In the genomic region with DNA sequence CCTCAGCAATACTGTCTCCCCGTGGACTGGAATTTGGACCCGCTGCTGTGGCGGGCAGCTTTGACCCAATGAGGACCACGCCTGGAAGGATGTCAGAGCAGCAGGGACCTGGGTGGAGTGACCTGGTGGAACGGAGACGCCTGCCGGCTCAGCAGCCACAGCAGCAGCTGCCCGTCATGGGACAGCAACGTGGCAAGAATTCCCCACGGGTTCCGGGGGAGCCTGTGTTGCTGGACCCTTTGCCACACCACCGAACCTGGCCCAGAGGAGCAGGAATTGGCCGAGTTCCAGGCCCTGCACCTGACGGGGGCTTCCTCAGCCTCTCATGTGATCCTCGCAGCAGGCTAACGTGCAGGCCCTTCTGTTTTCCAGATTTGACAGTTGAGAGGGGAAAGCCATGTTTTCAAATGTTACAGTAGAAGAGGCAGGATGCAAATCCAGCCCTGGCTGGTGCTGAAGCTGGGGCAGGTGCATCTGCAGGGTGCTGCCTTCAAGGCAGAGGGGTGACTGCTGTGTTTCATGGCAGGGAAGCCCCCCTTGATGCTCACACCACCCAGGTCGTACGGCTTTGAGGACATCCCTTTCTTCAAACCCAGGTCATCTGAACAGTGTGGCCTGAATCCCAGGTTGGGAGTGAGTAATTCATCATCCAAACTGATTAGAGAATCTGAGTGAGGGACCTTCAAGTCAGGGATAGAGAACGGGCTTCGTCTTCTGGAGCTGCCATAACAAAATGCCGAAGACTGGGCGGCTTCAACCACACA, we compare ENCODE assay signal across 23 cellular contexts.
DNase-seq lines count a peak whose midpoint lies in the region; ATAC-seq and TF ChIP-seq lines count a peak whose summit lies in the region.
"Had no signal": no experiment of that assay in that cellular context is flagged by ENCODE, and none has a peak within 500 bp of the region (broad histone marks: within the 10 kb centered on the region; RNA-seq: fewer than 3 reads in every experiment).

No MANE protein-coding gene starts in this region.

- H3K9me3 ChIP-seq in right atrium auricular region (no peaks in the 10 kb centered on the region), vagina (no peaks in the 10 kb centered on the region)

- peaks cover 0 to 31% of the 10 kb centered on the region in 2 donors for H3K4me1 ChIP-seq in right atrium auricular region
- H3K4me1 ChIP-seq in vagina: peaks cover 46% of the 10 kb centered on the region

- intact Hi-C loops in Right ventricle myocardium inferior (cut with DNase I) (no loop called here), vagina (cut with DNase I) (no loop called here)

- H3K4me1 Mint-ChIP-seq in brain: peaks cover 61% of the 10 kb centered on the region
- H3K4me1 Mint-ChIP-seq: CD8-positive, alpha-beta memory T cell had no signal

- no peak for TF ChIP-seq POLR2A in vagina (IDR thresholded peaks at IDR 0.05)

- peaks cover 0 to 5% (median 0%) of the 10 kb centered on the region in 5 experiments for H3K9me3 Mint-ChIP-seq in brain
- H3K9me3 Mint-ChIP-seq: CD8-positive, alpha-beta memory T cell had no signal

- TF ChIP-seq CTCF in right atrium auricular region (IDR thresholded peaks at IDR 0.05): no peak
- no peak for TF ChIP-seq CTCF in brain (conservative IDR thresholded peaks at IDR 0.05)
- TF ChIP-seq CTCF in vagina (IDR thresholded peaks at IDR 0.05): no peak

- no peaks in the 10 kb centered on the region for H3K36me3 Mint-ChIP-seq in brain
- H3K36me3 Mint-ChIP-seq: CD8-positive, alpha-beta memory T cell had no signal

- DNase-seq in Right ventricle myocardium inferior (ENCODE audit: missing footprints) (peak; percentile 46), right atrium auricular region (ENCODE audit: low spot score) (no peak), mesenteric fat pad (ENCODE audit: low spot score) (peak; percentile 74), vagina (ENCODE audit: extremely low spot score in 2 of 2) (peak; percentile 77 to 84), hippocampal formation (lab: John Stamatoyannopoulos, UW) (no peak)
- DNase-seq: 8988T; Calu3; CD8-positive, alpha-beta memory T cell; DMS153; GOT3; HCEC 1CT; KG1; NCI-H1092 treated with DMSO at 0.1 percent for 48 hours; NCI-H146; NCI-H2029; NCI-H2227 treated with DMSO at 0.1 percent for 48 hours; NCI-H510A; SIG-M5 had no signal

- H3K27me3 ChIP-seq in right atrium auricular region (no peaks in the 10 kb centered on the region), vagina (no peaks in the 10 kb centered on the region)

- H3K4me3 Mint-ChIP-seq in brain: no peak overlapping the region
- H3K4me3 Mint-ChIP-seq: CD8-positive, alpha-beta memory T cell had no signal

- ATAC-seq in Right ventricle myocardium inferior: no peak
- no peak for ATAC-seq in HG02588 (IDR thresholded peaks at IDR 0.05; ENCODE audit: unreplicated experiment)
- no peak for ATAC-seq in HG02970 (IDR thresholded peaks at IDR 0.05; ENCODE audit: low FRiP score, unreplicated experiment)

- H3K27me3 Mint-ChIP-seq in brain: peaks cover 4% of the 10 kb centered on the region

- peak overlapping the region in 4 of 5 experiments; percentile 41 to 94 (median 60) for H3K27ac Mint-ChIP-seq in brain

- H3K4me3 ChIP-seq in right atrium auricular region: no peak overlapping the region
- no peak overlapping the region for H3K4me3 ChIP-seq in vagina

- H3K36me3 ChIP-seq in right atrium auricular region (no peaks in the 10 kb centered on the region), vagina (no peaks in the 10 kb centered on the region)

- H3K27ac ChIP-seq in right atrium auricular region (no peak overlapping the region), vagina (peak overlapping the region; percentile 90)
- H3K27ac ChIP-seq: C4-2B, RWPE1 had no signal

Comparison
In these comparisons a context has a peak if more than half of its experiments do, and no peak if none do; other contexts are left out.
1. DNase-seq: peak in Right ventricle myocardium inferior (single experiment), mesenteric fat pad (single experiment) and vagina (2 of 2); none in right atrium auricular region (single experiment) and hippocampal formation (0 of 2).